ENCODE assay signal across 8 cellular contexts in genomic region chr4:103008875-103009729, GRCh38. TPM values are rescaled to one million over a fixed set of nuclear protein-coding genes. Genes with fewer than 3 reads are reported as not detected.
DNase-seq lines count a peak whose midpoint lies in the region; ATAC-seq and TF ChIP-seq lines count a peak whose summit lies in the region.

No MANE protein-coding gene starts in this region.

- H3K4me1 ChIP-seq in psoas muscle, result peaks cover 14% of the 10 kb centered on the region

- no peak overlapping the region for H3K4me3 ChIP-seq in psoas muscle

- no peak overlapping the region for H3K27ac ChIP-seq in psoas muscle

- DNase-seq in CD1c-positive myeloid dendritic cell (ENCODE audit: extremely low spot score), result peak; percentile 80
- peak; percentile 37 for DNase-seq in NCI-H2029 (lab: John Stamatoyannopoulos, UW)
- no peak for DNase-seq in activated CD8-positive, alpha-beta T cell treated with anti-CD3 and anti-CD28 coated beads for 36 hours
- DNase-seq in Right ventricle myocardium superior, result no peak
- DNase-seq in psoas muscle, result no peak
- no peak for DNase-seq in stimulated activated CD4-positive, alpha-beta T cell treated with anti-CD3 and anti-CD28 coated beads, Interleukin-4, amount 100 ng/mL, for 1 hour

- H3K4me1 Mint-ChIP-seq in activated CD8-positive, alpha-beta T cell treated with anti-CD3 and anti-CD28 coated beads for 36 hours (ENCODE audit: low read depth), result no peaks in the 10 kb centered on the region

- POLR2A ChIA-PET in activated CD8-positive, alpha-beta T cell treated with anti-CD3 and anti-CD28 coated beads for 36 hours (lab: Charles Lee), result no interaction called here

- no peaks in the 10 kb centered on the region for H3K9me3 Mint-ChIP-seq in activated CD8-positive, alpha-beta T cell treated with anti-CD3 and anti-CD28 coated beads for 36 hours

- no peaks in the 10 kb centered on the region for H3K27me3 ChIP-seq in psoas muscle (ENCODE audit: insufficient read depth in 3 of 3, low read length in 2 of 3)

- WGBS in psoas muscle, 3 donors, result 76 to 79% (median 76%) methylated on average over 15 of the region's 15 CpGs

- no peak overlapping the region for H3K4me3 Mint-ChIP-seq in activated CD8-positive, alpha-beta T cell treated with anti-CD3 and anti-CD28 coated beads for 36 hours

- no peaks in the 10 kb centered on the region for H3K9me3 ChIP-seq in psoas muscle

- H3K27me3 Mint-ChIP-seq in activated CD8-positive, alpha-beta T cell treated with anti-CD3 and anti-CD28 coated beads for 36 hours, result no peaks in the 10 kb centered on the region

- peak; percentile 83 for TF ChIP-seq CTCF in activated CD8-positive, alpha-beta T cell treated with anti-CD3 and anti-CD28 coated beads for 36 hours (IDR thresholded peaks at IDR 0.05)
- peak; percentile 78 for TF ChIP-seq CTCF in psoas muscle (IDR thresholded peaks at IDR 0.05)

- peak; percentile 92 for ATAC-seq in GM18502 (IDR thresholded peaks at IDR 0.05; ENCODE audit: poor library complexity, unreplicated experiment)
- peak; percentile 90 for ATAC-seq in HG02884 (IDR thresholded peaks at IDR 0.05; ENCODE audit: unreplicated experiment)
- ATAC-seq in activated CD8-positive, alpha-beta T cell treated with anti-CD3 and anti-CD28 coated beads for 36 hours, result peak; percentile 93
- peak; percentile 82 for ATAC-seq in Right ventricle myocardium superior (ENCODE audit: poor library complexity)
- ATAC-seq in psoas muscle, result peak; percentile 77 to 92 (median 82)

- H3K36me3 ChIP-seq in psoas muscle (ENCODE audit: insufficient read depth in 1 of 2, low read depth in 1 of 2), result no peaks in the 10 kb centered on the region

- no peak overlapping the region for H3K27ac Mint-ChIP-seq in activated CD8-positive, alpha-beta T cell treated with anti-CD3 and anti-CD28 coated beads for 36 hours

- H3K36me3 Mint-ChIP-seq in activated CD8-positive, alpha-beta T cell treated with anti-CD3 and anti-CD28 coated beads for 36 hours (ENCODE audit: low read depth), result no peaks in the 10 kb centered on the region

- CTCF ChIA-PET in activated CD8-positive, alpha-beta T cell treated with anti-CD3 and anti-CD28 coated beads for 36 hours (lab: Charles Lee), result interaction anchor here (0.7 to 2.3 kb wide), 16 partner anchors 9 to 579 kb away, joined by 3 to 7 read pairs (median 4); no protein-coding TSS in a partner anchor

- intact Hi-C loops in activated CD8-positive, alpha-beta T cell treated with anti-CD3 and anti-CD28 coated beads for 36 hours (cut with micrococcal nuclease), result loop anchor here (5.0 kb wide), 1 partner anchor 382 kb away; no protein-coding TSS in a partner anchor
- intact Hi-C loops in Right ventricle myocardium superior (cut with DNase I), result loop anchor here (1.0 to 5.0 kb wide), 2 partner anchors 388 to 557 kb away; no protein-coding TSS in a partner anchor
- intact Hi-C loops in psoas muscle (cut with DNase I), result loop anchor here in 1 of 2 donors (5.0 kb wide), 1 partner anchor 562 kb away; no protein-coding TSS in a partner anchor

RNA-seq across cellular contexts. Expression of gene SLC9B1, which starts 10.4 kb away (rescaled TPM):
- total RNA-seq in activated CD8-positive, alpha-beta T cell treated with anti-CD3 and anti-CD28 coated beads for 36 hours, result 1 to 10 TPM; 1.9 to 2.4 TPM
- total RNA-seq in Right ventricle myocardium superior, result 0.65 TPM
- total RNA-seq in psoas muscle, result 1 to 10 TPM in 1 of 4 donors, not detected in 3; 1.6 TPM
- polyA plus RNA-seq in psoas muscle, result 1 to 10 TPM in 1 of 3 donors, under 1 TPM in 2; 0.06 to 1.4 (median 0.37) TPM

Comparison
In these comparisons a context has a peak if more than half of its experiments do, and no peak if none do; other contexts are left out.
1. DNase-seq: peak in CD1c-positive myeloid dendritic cell (single experiment) and NCI-H2029 (single experiment); none in activated CD8-positive, alpha-beta T cell treated with anti-CD3 and anti-CD28 coated beads for 36 hours (single experiment), Right ventricle myocardium superior (single experiment), psoas muscle (0 of 2) and stimulated activated CD4-positive, alpha-beta T cell treated with anti-CD3 and anti-CD28 coated beads, Interleukin-4, amount 100 ng/mL, for 1 hour (single experiment).
2. Peak in every context shown above with its lines, with median percentiles within 50 percentile points of each other: ATAC-seq.